Comparison of ENCODE assay signal across 8 cellular contexts in genomic region chr11:71086687-71087258, GRCh38.
A peak's percentile ranks its signal among the peaks of the same experiment; 100 is the strongest.
DNase-seq lines count a peak whose midpoint lies in the region; ATAC-seq and TF ChIP-seq lines count a peak whose summit lies in the region.

No MANE protein-coding gene starts in this region.

- H3K79me2 ChIP-seq in KMS-11 (ENCODE audit: insufficient read depth, low read depth) (no peaks in the 10 kb centered on the region), hepatocyte (no peaks in the 10 kb centered on the region)

- H3K4me1 ChIP-seq in KMS-11 (ENCODE audit: low read depth, poor library complexity, severe bottlenecking) (no peaks in the 10 kb centered on the region), hepatocyte (ENCODE audit: insufficient read depth) (no peaks in the 10 kb centered on the region)

- H3K9me2 ChIP-seq in hepatocyte (replicated peaks; ENCODE audit: insufficient read depth): no peaks in the 10 kb centered on the region

- H2AFZ ChIP-seq in KMS-11 (ENCODE audit: low read depth) (no peak overlapping the region), hepatocyte (no peak overlapping the region)

- H3K27ac ChIP-seq in KMS-11 (no peak overlapping the region), hepatocyte (no peak overlapping the region)

- H3K4me2 ChIP-seq in KMS-11 (no peak overlapping the region), hepatocyte (no peak overlapping the region)

- H3K9ac ChIP-seq in KMS-11: no peak overlapping the region

- no peaks in the 10 kb centered on the region for H3K36me3 ChIP-seq in KMS-11 (ENCODE audit: insufficient read depth)
- H3K36me3 ChIP-seq in hepatocyte (replicated peaks; ENCODE audit: insufficient read depth, low read depth): no peaks in the 10 kb centered on the region

- peak; percentile 41; the same call in 1 of the 2 replicates for TF ChIP-seq CTCF in KMS-11 (conservative IDR thresholded peaks at IDR 0.05; ENCODE audit: low read depth, low read length)
- peak; percentile 77 for TF ChIP-seq CTCF in hepatocyte (IDR thresholded peaks at IDR 0.05; ENCODE audit: poor library complexity)

- no peak overlapping the region for H3K4me3 ChIP-seq in KMS-11 (IDR thresholded peaks at IDR 0.05; ENCODE audit: insufficient read depth, low read depth, low read length)
- H3K4me3 ChIP-seq in hepatocyte: no peak overlapping the region

- DNase-seq in DMS53 treated with DMSO at 0.1 percent for 48 hours (lab: John Stamatoyannopoulos, UW; ENCODE audit: unreplicated experiment) (peak; percentile 82), RPMI8226 (peak; percentile 73), hepatocyte (ENCODE audit: low spot score) (peak; percentile 73)
- no peak for DNase-seq in activated naive CD4-positive, alpha-beta T cell treated with anti-CD3 and anti-CD28 coated beads, Interleukin-2, amount 50 U/mL, for 16 hours
- DNase-seq in activated CD8-positive, alpha-beta memory T cell treated with anti-CD3 and anti-CD28 coated beads, Interleukin-2, amount 50 U/mL, for 4 hours: no peak
- no peak for DNase-seq in stimulated activated naive CD4-positive, alpha-beta T cell treated with Interleukin-2 at 50 U/mL for 16 hours (lab: John Stamatoyannopoulos, UW)

- H3K27me3 ChIP-seq in KMS-11 (ENCODE audit: insufficient read depth, low read depth) (no peaks in the 10 kb centered on the region), hepatocyte (no peaks in the 10 kb centered on the region)

- ATAC-seq in GM18511 (IDR thresholded peaks at IDR 0.05; ENCODE audit: unreplicated experiment): no peak

- no peaks in the 10 kb centered on the region for H4K20me1 ChIP-seq in KMS-11 (ENCODE audit: insufficient read depth)
- no peaks in the 10 kb centered on the region for H4K20me1 ChIP-seq in hepatocyte (ENCODE audit: insufficient read depth, poor library complexity, severe bottlenecking)

- no peaks in the 10 kb centered on the region for H3K9me3 ChIP-seq in hepatocyte (ENCODE audit: low read depth)

- 55% methylated on average over 14 of the region's 14 CpGs for WGBS in hepatocyte (ENCODE audit: low lambda C conversion rate, missing lambda C conversion rate)

Comparison
In these comparisons a context has a peak if more than half of its experiments do, and no peak if none do; other contexts are left out.
1. DNase-seq: peak in DMS53 treated with DMSO at 0.1 percent for 48 hours (single experiment), RPMI8226 (single experiment) and hepatocyte (single experiment); none in activated naive CD4-positive, alpha-beta T cell treated with anti-CD3 and anti-CD28 coated beads, Interleukin-2, amount 50 U/mL, for 16 hours (single experiment), activated CD8-positive, alpha-beta memory T cell treated with anti-CD3 and anti-CD28 coated beads, Interleukin-2, amount 50 U/mL, for 4 hours (single experiment) and stimulated activated naive CD4-positive, alpha-beta T cell treated with Interleukin-2 at 50 U/mL for 16 hours (single experiment).